10 cellular contexts compared by ENCODE assay signal in the genomic region with DNA sequence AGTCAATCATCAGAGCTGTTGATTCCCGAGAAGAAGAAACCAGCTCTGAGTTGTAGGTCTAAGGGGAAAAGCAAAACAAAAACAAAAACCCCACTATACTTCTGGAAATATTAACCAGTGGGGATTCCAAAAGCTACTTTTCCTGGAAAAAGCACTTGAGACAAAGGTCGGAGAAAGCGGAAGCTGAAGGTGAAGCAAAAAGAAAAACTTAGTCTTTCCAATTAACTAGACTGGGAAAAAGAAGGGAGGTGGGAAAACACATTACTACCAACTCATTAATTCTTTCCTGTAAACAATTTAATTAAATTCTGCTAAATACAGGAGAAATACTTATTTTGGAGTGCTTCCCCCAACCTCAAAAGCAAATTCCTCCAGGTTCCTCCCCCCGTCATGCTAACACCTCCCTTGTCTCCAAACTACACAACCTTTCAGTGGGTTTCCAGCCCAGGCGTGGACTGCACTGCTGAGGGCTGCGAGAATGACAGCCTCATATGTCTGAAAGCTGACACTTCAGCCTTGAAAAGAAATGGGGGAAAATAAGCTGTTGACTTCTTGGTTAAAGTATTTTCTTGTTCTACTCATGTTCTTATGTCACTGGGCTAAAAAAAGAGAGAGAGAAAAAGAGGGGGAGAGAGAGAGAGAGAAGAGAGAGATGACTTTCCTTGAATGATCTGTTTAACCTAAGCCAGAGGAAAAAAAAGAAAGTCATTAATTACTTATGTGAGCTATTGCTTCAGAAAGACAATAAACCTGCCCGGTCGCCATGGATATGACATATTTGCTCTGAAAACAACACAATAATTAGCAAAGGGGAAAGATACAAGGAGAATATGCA. TPM values are rescaled to one million over a fixed set of nuclear protein-coding genes. Genes with fewer than 3 reads are reported as not detected.
DNase-seq lines count a peak whose midpoint lies in the region; ATAC-seq, FAIRE-seq and TF ChIP-seq lines count a peak whose summit lies in the region.
"Had no signal": no experiment of that assay in that cellular context is flagged by ENCODE, and none has a peak within 500 bp of the region (broad histone marks: within the 10 kb centered on the region; RNA-seq: fewer than 3 reads in every experiment).

No MANE protein-coding gene starts in this region.

- intact Hi-C loops in stomach (cut with DNase I; ENCODE audit: low total_unique reads) (loop anchor here (10.0 kb wide), 1 partner anchor 107 kb away; no protein-coding TSS in a partner anchor), lower lobe of right lung (cut with DNase I) (no loop called here)

- no peak for TF ChIP-seq POLR2A in stomach (IDR thresholded peaks at IDR 0.05)

- peak; percentile 94 for FAIRE-seq in islet of Langerhans (lab: Jason Lieb, UNC)

- TF ChIP-seq EP300 in stomach (IDR thresholded peaks at IDR 0.05) = no peak

- H3K4me1 ChIP-seq in stomach = peaks cover 44 to 98% (median 80%) of the 10 kb centered on the region in 4 donors
- H3K4me1 ChIP-seq in lower lobe of right lung = peaks cover 31% of the 10 kb centered on the region

- peak overlapping the region in 1 of 4 donors; percentile 16 for H3K4me3 ChIP-seq in stomach
- no peak overlapping the region for H3K4me3 ChIP-seq in lower lobe of right lung
- H3K4me3 ChIP-seq: lung had no signal

- DNase-seq in NCI-H82 (lab: John Stamatoyannopoulos, UW) (peak; percentile 54), NCI-H82 treated with DMSO at 0.1 percent for 48 hours (lab: John Stamatoyannopoulos, UW; ENCODE audit: unreplicated experiment) (no peak), NCI-H510A treated with DMSO at 0.1 percent for 48 hours (lab: John Stamatoyannopoulos, UW) (peak; percentile 91), stomach (no peak), SKM-1 (lab: John Stamatoyannopoulos, UW; ENCODE audit: unreplicated experiment) (no peak), 8988T (no peak), lower lobe of right lung (no peak)
- DNase-seq: activated naive CD8-positive, alpha-beta T cell treated with anti-CD3 and anti-CD28 coated beads, Interleukin-2, amount 50 U/mL, for 24 hours had no signal

- H3K27ac ChIP-seq in stomach (peak overlapping the region; percentile 70 to 92 (median 91)), lower lobe of right lung (no peak overlapping the region)

- H3K36me3 ChIP-seq in stomach (no peaks in the 10 kb centered on the region), lower lobe of right lung (no peaks in the 10 kb centered on the region)

- H3K27me3 ChIP-seq in stomach (peaks cover 0 to 90% (median 18%) of the 10 kb centered on the region in 3 donors), lower lobe of right lung (ENCODE audit: low read depth) (peaks cover 49% of the 10 kb centered on the region)

- H3K9me3 ChIP-seq in stomach (no peaks in the 10 kb centered on the region), lower lobe of right lung (no peaks in the 10 kb centered on the region)

- ATAC-seq in lower lobe of right lung = no peak
- ATAC-seq: activated naive CD8-positive, alpha-beta T cell treated with anti-CD3 and anti-CD28 coated beads, Interleukin-2, amount 50 U/mL, for 24 hours had no signal

- 20 to 30% (median 27%) methylated on average over 8 of the region's 8 CpGs for WGBS in stomach, 5 donors

- TF ChIP-seq CTCF in stomach (IDR thresholded peaks at IDR 0.05) (no peak), lower lobe of right lung (IDR thresholded peaks at IDR 0.05) (no peak)

RNA-seq across cellular contexts. Expression of a gene that starts 5.1 kb away (rescaled TPM):
- total RNA-seq in stomach = 100 to 1,000 TPM in 2 of 5 donors, 10 to 100 TPM in 3; 24.6 to 166 (median 66.5) TPM
- polyA plus RNA-seq in stomach = 10 to 100 TPM in 1 of 3 donors, 1 to 10 TPM in 2; 6.0 to 11.8 (median 6.5) TPM
- 47.5 TPM for total RNA-seq in lower lobe of right lung

Comparison
In these comparisons a context has a peak if more than half of its experiments do, and no peak if none do; other contexts are left out.
1. DNase-seq: peak in NCI-H82 (single experiment) and NCI-H510A treated with DMSO at 0.1 percent for 48 hours (single experiment); none in NCI-H82 treated with DMSO at 0.1 percent for 48 hours (single experiment), stomach (single experiment), SKM-1 (single experiment), 8988T (single experiment) and lower lobe of right lung (single experiment).